Comparison of ENCODE assay signal across 8 cellular contexts in genomic region chr10:28628184-28628893, GRCh38. TPM values are rescaled to one million over a fixed set of nuclear protein-coding genes. Genes with fewer than 3 reads are reported as not detected.
A peak's percentile ranks its signal among the peaks of the same experiment; 100 is the strongest.
DNase-seq lines count a peak whose midpoint lies in the region; ATAC-seq and TF ChIP-seq lines count a peak whose summit lies in the region.

No MANE protein-coding gene starts in this region.

- TF ChIP-seq CTCF in BJ (IDR thresholded peaks at IDR 0.05; ENCODE audit: insufficient read depth, low read depth, low read length), result peak; percentile 94

- H3K36me3 Mint-ChIP-seq in natural killer cell treated with Interleukin-12 subunit alpha and Interleukin-12 subunit beta and Interleukin-15 and Interleukin-18, amount 100 ng/mL, for 72 hours, result no peaks in the 10 kb centered on the region
- H3K36me3 Mint-ChIP-seq in stimulated activated naive B cell treated with anti-CD40 and anti-IgM and Interleukin-4, amounts not matched to agents 10 μg/mL and 1 μg/mL and 100 μg/mL, for 72 hours, result peaks cover 4 to 7% of the 10 kb centered on the region in 2 donors

- H3K9me3 Mint-ChIP-seq in natural killer cell treated with Interleukin-12 subunit alpha and Interleukin-12 subunit beta and Interleukin-15 and Interleukin-18, amount 100 ng/mL, for 72 hours, result no peaks in the 10 kb centered on the region
- no peaks in the 10 kb centered on the region for H3K9me3 Mint-ChIP-seq in stimulated activated naive B cell treated with anti-CD40 and anti-IgM and Interleukin-4, amounts not matched to agents 10 μg/mL and 1 μg/mL and 100 μg/mL, for 72 hours

- H3K27ac Mint-ChIP-seq in natural killer cell treated with Interleukin-12 subunit alpha and Interleukin-12 subunit beta and Interleukin-15 and Interleukin-18, amount 100 ng/mL, for 72 hours, result no peak overlapping the region
- H3K27ac Mint-ChIP-seq in stimulated activated naive B cell treated with anti-CD40 and anti-IgM and Interleukin-4, amounts not matched to agents 10 μg/mL and 1 μg/mL and 100 μg/mL, for 72 hours, result no peak overlapping the region

- H3K4me3 Mint-ChIP-seq in natural killer cell treated with Interleukin-12 subunit alpha and Interleukin-12 subunit beta and Interleukin-15 and Interleukin-18, amount 100 ng/mL, for 72 hours, result no peak overlapping the region
- H3K4me3 Mint-ChIP-seq in stimulated activated naive B cell treated with anti-CD40 and anti-IgM and Interleukin-4, amounts not matched to agents 10 μg/mL and 1 μg/mL and 100 μg/mL, for 72 hours, result no peak overlapping the region

- DNase-seq in BJ (ENCODE audit: low read depth) (no peak), HT-29 (ENCODE audit: low spot score) (peak; percentile 79), OCI-M1 (lab: John Stamatoyannopoulos, UW) (peak; percentile 85), activated T-cell treated with anti-CD3 and anti-CD28 coated beads for 48 hours (ENCODE audit: low read depth) (peak; percentile 61), fibroblast of gingiva (ENCODE audit: low read depth) (peak; percentile 62)
- peak; percentile 69 for DNase-seq in natural killer cell treated with Interleukin-12 subunit alpha and Interleukin-12 subunit beta and Interleukin-15 and Interleukin-18, amount 100 ng/mL, for 72 hours (ENCODE audit: low spot score)
- peak; percentile 43 for DNase-seq in stimulated activated naive B cell treated with anti-CD40 and anti-IgM and Interleukin-4, amounts not matched to agents 10 μg/mL and 1 μg/mL and 100 μg/mL, for 72 hours

- H3K4me3 ChIP-seq in BJ (ENCODE audit: low read depth, low read length), result no peak overlapping the region

- ATAC-seq in GM19351 (IDR thresholded peaks at IDR 0.05; ENCODE audit: unreplicated experiment), result peak; percentile 78
- peak; percentile 78 to 89 for ATAC-seq in natural killer cell treated with Interleukin-12 subunit alpha and Interleukin-12 subunit beta and Interleukin-15 and Interleukin-18, amount 100 ng/mL, for 72 hours
- ATAC-seq in stimulated activated naive B cell treated with anti-CD40 and anti-IgM and Interleukin-4, amounts not matched to agents 10 μg/mL and 1 μg/mL and 100 μg/mL, for 72 hours (replicated peaks), result peak; percentile 78 to 80

- CTCF ChIA-PET in BJ (lab: Yijun Ruan, JAX), result interaction anchor here (0.7 to 4.1 kb wide), 18 partner anchors 8 to 894 kb away, joined by 3 to 26 read pairs (median 3); no protein-coding TSS in a partner anchor

- peaks cover 14 to 22% of the 10 kb centered on the region in 2 donors for H3K4me1 Mint-ChIP-seq in natural killer cell treated with Interleukin-12 subunit alpha and Interleukin-12 subunit beta and Interleukin-15 and Interleukin-18, amount 100 ng/mL, for 72 hours (ENCODE audit: low read depth in 2 of 2)
- H3K4me1 Mint-ChIP-seq in stimulated activated naive B cell treated with anti-CD40 and anti-IgM and Interleukin-4, amounts not matched to agents 10 μg/mL and 1 μg/mL and 100 μg/mL, for 72 hours, result peaks cover 4 to 19% of the 10 kb centered on the region in 2 donors

- H3K36me3 ChIP-seq in BJ (ENCODE audit: control insufficient read depth, insufficient read depth, low read length), result no peaks in the 10 kb centered on the region

- H3K27me3 Mint-ChIP-seq in natural killer cell treated with Interleukin-12 subunit alpha and Interleukin-12 subunit beta and Interleukin-15 and Interleukin-18, amount 100 ng/mL, for 72 hours, result peaks cover 11 to 15% of the 10 kb centered on the region in 2 donors
- H3K27me3 Mint-ChIP-seq in stimulated activated naive B cell treated with anti-CD40 and anti-IgM and Interleukin-4, amounts not matched to agents 10 μg/mL and 1 μg/mL and 100 μg/mL, for 72 hours, result peaks cover 22 to 26% of the 10 kb centered on the region in 2 donors

- POLR2A ChIA-PET in BJ (lab: Charles Lee), result interaction anchor here (0.5 kb wide), 1 partner anchor 72 kb away, joined by 3 read pairs; no protein-coding TSS in a partner anchor

- H3K27me3 ChIP-seq in BJ (ENCODE audit: control insufficient read depth, insufficient read depth, low read length), result peaks cover 6% of the 10 kb centered on the region

RNA-seq across cellular contexts. Expression of gene BAMBI, which starts 49.0 kb away (rescaled TPM):
- 5.1 and 6.0 TPM in 2 replicates for polyA plus RNA-seq in BJ (2011; rRNA removed)
- polyA minus RNA-seq in BJ (2011; rRNA and poly(A)+ RNA removed), result 1.5 and 2.0 TPM in 2 replicates
- total RNA-seq in HT-29 (2014; rRNA removed; shearing (Covaris generic)), result 0.68 and 1.4 TPM in 2 replicates
- total RNA-seq in natural killer cell treated with Interleukin-12 subunit alpha and Interleukin-12 subunit beta and Interleukin-15 and Interleukin-18, amount 100 ng/mL, for 72 hours, result under 1 TPM in 1 of 2 donors, not detected in 1; 0.14 TPM
